In the genomic region with DNA sequence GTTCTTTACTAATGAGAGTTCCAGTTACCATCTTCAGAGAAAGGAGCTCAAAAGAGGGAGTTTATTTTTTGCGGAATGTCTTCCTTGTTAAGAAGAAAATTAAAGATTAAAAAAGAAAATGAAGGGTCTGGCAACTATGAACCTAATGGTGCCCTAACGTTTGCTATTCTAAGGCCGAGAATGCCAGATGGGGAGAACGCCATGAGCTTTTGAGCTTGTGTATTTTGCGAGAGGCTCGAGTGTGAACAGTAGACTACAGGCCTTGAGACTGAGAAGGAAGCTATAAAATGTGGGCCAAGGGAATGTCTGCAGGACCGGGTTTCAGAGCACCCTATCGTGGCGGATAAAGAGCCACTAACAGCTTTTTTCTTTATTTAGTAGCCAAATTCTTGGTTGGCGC, we compare ENCODE assay signal across 9 cellular contexts. TPM values are rescaled to one million over a fixed set of nuclear protein-coding genes. Genes with fewer than 3 reads are reported as not detected.
DNase-seq lines count a peak whose midpoint lies in the region; ATAC-seq and TF ChIP-seq lines count a peak whose summit lies in the region.
"Had no signal": no experiment of that assay in that cellular context is flagged by ENCODE, and none has a peak within 500 bp of the region (broad histone marks: within the 10 kb centered on the region; RNA-seq: fewer than 3 reads in every experiment).

No MANE protein-coding gene starts in this region.

- no peak for TF ChIP-seq POLR2A in heart left ventricle (IDR thresholded peaks at IDR 0.05)
- TF ChIP-seq POLR2A in uterus (IDR thresholded peaks at IDR 0.05) = no peak

- no peak for ATAC-seq in heart left ventricle
- no peak for ATAC-seq in Right ventricle myocardium superior (ENCODE audit: poor library complexity)
- ATAC-seq in GM18520 (IDR thresholded peaks at IDR 0.05; ENCODE audit: unreplicated experiment) = no peak

- H3K36me3 Mint-ChIP-seq in brain (no peaks in the 10 kb centered on the region), mesothelial cell of epicardium (no peaks in the 10 kb centered on the region)

- WGBS in heart left ventricle, 4 donors = 89 to 92% (median 89%) methylated on average over 10 of the region's 10 CpGs

- H3K36me3 ChIP-seq in heart left ventricle (no peaks in the 10 kb centered on the region), uterus (no peaks in the 10 kb centered on the region)

- H3K4me3 ChIP-seq in heart left ventricle = peak overlapping the region in 11 of 12 donors; percentile 64 to 99 (median 83)
- peak overlapping the region; percentile 66 to 77 for H3K4me3 ChIP-seq in uterus

- intact Hi-C loops in heart left ventricle (cut with DNase I) (loop anchor here in 4 of 10 donors (5.0 to 10.0 kb wide), 5 partner anchors 80 to 450 kb away; no protein-coding TSS in a partner anchor), Right ventricle myocardium superior (cut with DNase I) (no loop called here), uterus (cut with DNase I; ENCODE audit: low total_unique reads) (no loop called here)

- H3K9me3 ChIP-seq in heart left ventricle (no peaks in the 10 kb centered on the region), uterus (no peaks in the 10 kb centered on the region)

- no peaks in the 10 kb centered on the region for H3K9me3 Mint-ChIP-seq in brain
- no peaks in the 10 kb centered on the region for H3K9me3 Mint-ChIP-seq in mesothelial cell of epicardium

- H3K27me3 ChIP-seq in heart left ventricle (peaks cover 0 to 19% (median 3%) of the 10 kb centered on the region in 9 donors), uterus (no peaks in the 10 kb centered on the region)

- H3K4me1 Mint-ChIP-seq in brain = peaks cover 67% of the 10 kb centered on the region
- H3K4me1 Mint-ChIP-seq in mesothelial cell of epicardium = peaks cover 9% of the 10 kb centered on the region

- H3K4me3 Mint-ChIP-seq in brain (peak overlapping the region; percentile 90 to 93 (median 91)), mesothelial cell of epicardium (peak overlapping the region; percentile 76)

- DNase-seq in heart left ventricle (no peak), Right ventricle myocardium superior (no peak), mesothelial cell of epicardium (ENCODE audit: low spot score in 2 of 2, unreplicated experiment in 2 of 2) (no peak), uterus (no peak), GM10266 (ENCODE audit: extremely low spot score) (no peak)
- DNase-seq in activated effector memory CD4-positive, alpha-beta T cell treated with anti-CD3 and anti-CD28 coated beads, Interleukin-2, amount 50 U/mL, for 16 hours = no peak
- DNase-seq: stimulated activated CD8-positive, alpha-beta memory T cell treated with anti-CD3 and anti-CD28 coated beads, Interleukin-4, amount 100 ng/mL, for 48 hours had no signal

- peak overlapping the region in 11 of 12 donors; percentile 63 to 92 (median 84) for H3K27ac ChIP-seq in heart left ventricle
- H3K27ac ChIP-seq in uterus = peak overlapping the region; percentile 74 to 75

- H3K4me1 ChIP-seq in heart left ventricle = peaks cover 0 to 23% (median 10%) of the 10 kb centered on the region in 12 donors
- peaks cover 0 to 4% of the 10 kb centered on the region in 2 donors for H3K4me1 ChIP-seq in uterus

- peak overlapping the region; percentile 73 to 94 (median 86) for H3K27ac Mint-ChIP-seq in brain
- no peak overlapping the region for H3K27ac Mint-ChIP-seq in mesothelial cell of epicardium

- TF ChIP-seq CTCF in heart left ventricle (IDR thresholded peaks at IDR 0.05) (no peak), brain (conservative IDR thresholded peaks at IDR 0.05) (no peak), mesothelial cell of epicardium (IDR thresholded peaks at IDR 0.05; ENCODE audit: unreplicated experiment) (no peak), uterus (IDR thresholded peaks at IDR 0.05) (no peak), GM10266 (IDR thresholded peaks at IDR 0.05; ENCODE audit: control insufficient read depth, insufficient read depth, low read depth, missing control alignments) (no peak)

- peaks cover 9% of the 10 kb centered on the region for H3K27me3 Mint-ChIP-seq in brain
- peaks cover 75% of the 10 kb centered on the region for H3K27me3 Mint-ChIP-seq in mesothelial cell of epicardium (ENCODE audit: low read depth)

RNA-seq across cellular contexts. Expression of a gene that starts 6.7 kb away (rescaled TPM):
- total RNA-seq in heart left ventricle (1 to 10 TPM; 1.3 to 6.3 (median 4.6) TPM), Right ventricle myocardium superior (2.6 TPM), mesothelial cell of epicardium (0.02 TPM in 1 of 3 replicates, not detected in the others), uterus (under 1 TPM in 3 of 4 donors, not detected in 1; under 0.01 to 0.98 (median 0.62) TPM)
- polyA plus RNA-seq in heart left ventricle (under 1 TPM; 0.14 to 0.80 TPM), brain (ENCODE audit: insufficient read depth, low read depth, low replicate concordance) (69.9 TPM)
